22 cellular contexts compared by ENCODE assay signal in the genomic region with DNA sequence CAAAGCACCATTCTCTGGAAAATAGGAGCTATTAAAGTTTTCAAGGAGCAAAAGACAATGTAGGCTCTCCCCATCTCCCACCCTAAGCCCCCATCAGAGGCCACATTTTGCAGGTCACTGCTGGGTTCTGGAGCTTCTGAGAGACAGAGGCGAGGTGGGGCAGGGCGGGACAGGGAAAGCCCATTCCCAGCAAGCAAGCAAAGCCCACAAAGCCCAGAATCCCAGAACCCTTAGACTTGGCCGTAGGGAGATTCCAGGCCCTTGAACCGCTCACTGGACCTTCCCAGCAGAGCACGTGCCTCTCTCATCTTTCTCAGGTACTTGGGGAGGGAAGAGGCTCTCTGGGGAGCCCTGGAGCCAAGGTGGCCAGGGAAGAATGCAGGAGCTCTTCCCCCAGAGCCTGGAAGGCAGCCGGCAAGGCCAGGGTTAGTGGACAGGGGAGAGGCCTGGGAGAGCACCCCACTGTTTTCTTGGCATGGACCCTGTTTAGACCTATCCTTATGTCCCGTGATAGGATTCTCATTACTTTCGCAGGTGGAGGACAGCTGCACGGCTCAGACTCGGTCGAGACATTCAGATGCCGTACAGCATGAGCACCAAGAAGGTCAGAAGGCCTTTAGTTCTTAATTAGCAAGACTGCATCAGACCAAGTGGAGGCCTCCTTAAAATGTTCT.
"Had no signal": no experiment of that assay in that cellular context is flagged by ENCODE, and none has a peak within 500 bp of the region (broad histone marks: within the 10 kb centered on the region; RNA-seq: fewer than 3 reads in every experiment).

No MANE protein-coding gene starts in this region.

- H3K27ac ChIP-seq: epithelial cell of prostate, left lung, lower lobe of right lung, skin epidermis, upper lobe of right lung had no signal

- ATAC-seq: activated CD4-positive, alpha-beta T cell treated with anti-CD3 and anti-CD28 coated beads for 36 hours; left lung; lower lobe of right lung; natural killer cell treated with Interleukin-12 subunit alpha and Interleukin-12 subunit beta and Interleukin-15 and Interleukin-18, amount 100 ng/mL, for 72 hours; sciatic nerve; stimulated activated naive CD8-positive, alpha-beta T cell treated with anti-CD3 and anti-CD28 coated beads, Interleukin-15, Interleukin-2, amounts not matched to agents 100 U/mL and 50 U/mL, for 24 hours; upper lobe of right lung had no signal

- DNase-seq: activated CD4-positive, alpha-beta T cell treated with anti-CD3 and anti-CD28 coated beads for 36 hours; activated CD4-positive, CD25-positive, alpha-beta regulatory T cell; activated CD8-positive, alpha-beta memory T cell treated with anti-CD3 and anti-CD28 coated beads for 24 hours; activated effector memory CD4-positive, alpha-beta T cell treated with Interleukin-2 at 50 U/mL for 16 hours; activated naive CD4-positive, alpha-beta T cell treated with Interleukin-2 at 50 U/mL for 16 hours; anterior cingulate cortex; cerebellar nuclear complex; cortex of kidney; hypothalamus; immature natural killer cell; kidney glomerular epithelial cell; lower lobe of right lung; mesendoderm; stimulated activated CD4-positive, alpha-beta T cell treated with anti-CD3 and anti-CD28 coated beads, Interleukin-12 subunit alpha, Interleukin-12 subunit beta, amount 100 ng/mL, for 4 hours; stimulated activated CD4-positive, alpha-beta T cell treated with anti-CD3 and anti-CD28 coated beads, Interleukin-4, amount 100 ng/mL, for 1 hour; stimulated activated naive CD8-positive, alpha-beta T cell treated with anti-CD3 and anti-CD28 coated beads, Interleukin-15, Interleukin-2, amounts not matched to agents 100 U/mL and 50 U/mL, for 24 hours; upper lobe of right lung had no signal

- H3K4me3 ChIP-seq: left lung, lower lobe of right lung, skin epidermis, upper lobe of right lung had no signal

- H3K4me1 ChIP-seq: left lung, lower lobe of right lung, upper lobe of right lung had no signal

- H3K36me3 ChIP-seq: left lung, lower lobe of right lung, upper lobe of right lung had no signal

- H3K27me3 ChIP-seq: left lung, upper lobe of right lung had no signal
